ENCODE assay signal across 9 cellular contexts in the genomic region with DNA sequence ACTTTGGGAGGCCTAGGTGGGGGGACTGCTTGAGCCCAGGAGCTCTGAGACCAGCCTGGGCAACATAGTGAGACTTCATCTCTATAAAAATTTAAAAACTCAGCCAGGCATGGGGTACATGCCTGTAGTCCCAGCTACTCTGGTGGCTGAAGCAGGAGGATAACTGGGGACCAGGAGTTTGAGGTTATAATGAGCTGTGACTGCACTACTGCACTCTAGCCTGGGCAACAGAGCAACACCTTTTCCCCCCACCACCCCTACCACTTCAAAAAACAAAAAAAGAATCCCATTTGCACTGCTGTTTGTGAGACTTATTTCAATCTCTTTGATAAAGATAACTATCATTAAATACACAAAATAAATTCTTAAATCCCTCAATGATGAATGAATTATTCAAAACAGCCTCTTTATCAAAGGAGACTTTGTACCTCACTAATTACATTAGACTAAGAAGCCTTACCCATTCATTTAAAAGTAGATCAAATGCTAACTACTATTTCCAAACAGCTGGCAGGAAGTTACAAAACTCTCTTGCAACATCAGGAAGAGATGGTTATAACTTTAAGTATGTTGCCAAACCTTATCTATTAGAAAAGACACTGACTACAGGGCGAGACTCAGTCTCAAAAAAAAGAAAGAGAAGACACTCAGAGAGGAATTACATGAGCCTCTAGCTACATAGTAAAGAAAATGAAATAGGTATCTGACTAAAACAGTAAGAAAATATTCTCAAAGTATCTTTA. TPM values are rescaled to one million over a fixed set of nuclear protein-coding genes. Genes with fewer than 3 reads are reported as not detected.
DNase-seq lines count a peak whose midpoint lies in the region; TF ChIP-seq lines count a peak whose summit lies in the region.
"Had no signal": no experiment of that assay in that cellular context is flagged by ENCODE, and none has a peak within 500 bp of the region (broad histone marks: within the 10 kb centered on the region; RNA-seq: fewer than 3 reads in every experiment).

No MANE protein-coding gene starts in this region.

- H3K4me2 ChIP-seq in PC-9, result peak overlapping the region; percentile 23; the same call in 1 of the 2 replicates
- peak overlapping the region; percentile 42 for H3K4me2 ChIP-seq in fibroblast of lung (ENCODE audit: extremely low read depth, insufficient read depth, low read length)

- no peak overlapping the region for H3K4me3 ChIP-seq in PC-9
- H3K4me3 ChIP-seq in fibroblast of lung (replicated peaks in 1 of 4; ENCODE audit: control extremely low read depth in 1 of 4, insufficient read depth in 1 of 4, low read depth in 3 of 4, low read length in 4 of 4), result no peak overlapping the region
- no peak overlapping the region for H3K4me3 ChIP-seq in lower leg skin (ENCODE audit: low read depth, poor library complexity, severe bottlenecking)
- H3K4me3 ChIP-seq: colonic mucosa had no signal

- H3F3A ChIP-seq in PC-9 (ENCODE audit: insufficient read depth, low read depth), result peaks cover 4% of the 10 kb centered on the region; the same call in 1 of the 2 replicates

- H2AFZ ChIP-seq in PC-9 (no peak overlapping the region), fibroblast of lung (ENCODE audit: low read length) (no peak overlapping the region)

- 0 to 16% methylated on average over 1 of the region's 1 CpG for WGBS in lower leg skin, 2 donors

- TF ChIP-seq POLR2A in lower leg skin (IDR thresholded peaks at IDR 0.05), result no peak

- H4K20me1 ChIP-seq in PC-9 (ENCODE audit: insufficient read depth) (no peaks in the 10 kb centered on the region), fibroblast of lung (ENCODE audit: control insufficient read depth, extremely low read depth, insufficient read depth, low read length) (no peaks in the 10 kb centered on the region)

- CTCF ChIA-PET in PC-9 (lab: Charles Lee), result interaction anchor here (0.5 kb wide), 1 partner anchor 84 kb away, joined by 3 read pairs; no protein-coding TSS in a partner anchor

- no peaks in the 10 kb centered on the region for H3K27me3 ChIP-seq in PC-9 (ENCODE audit: insufficient read depth, low read depth)
- no peaks in the 10 kb centered on the region for H3K27me3 ChIP-seq in fibroblast of lung (ENCODE audit: control insufficient read depth, insufficient read depth, low read length)
- H3K27me3 ChIP-seq: colonic mucosa had no signal

- DNase-seq in GM04504 (ENCODE audit: low read depth) (peak; percentile 48), PC-9 (no peak), fibroblast of lung (ENCODE audit: low read depth in 2 of 2) (peak; percentile 53 to 87), renal cortical epithelial cell (ENCODE audit: low read depth) (peak; percentile 61), NCI-H2227 (lab: John Stamatoyannopoulos, UW; ENCODE audit: unreplicated experiment) (no peak), dedifferentiated amniotic fluid mesenchymal stem cell (ENCODE audit: extremely low spot score) (no peak), kidney tubule cell (ENCODE audit: low spot score) (no peak), lower leg skin (ENCODE audit: low spot score in 2 of 2) (no peak)

- no peaks in the 10 kb centered on the region; the same call in 1 of the 2 replicates for H3K9me3 ChIP-seq in PC-9 (ENCODE audit: insufficient read depth, low read depth)
- H3K9me3 ChIP-seq in fibroblast of lung (ENCODE audit: control insufficient read depth, insufficient read depth, low read depth, low read length), result no peaks in the 10 kb centered on the region
- H3K9me3 ChIP-seq: colonic mucosa had no signal

- H3K4me1 ChIP-seq in PC-9 (replicated peaks; ENCODE audit: insufficient read depth) (peaks cover 18% of the 10 kb centered on the region), fibroblast of lung (ENCODE audit: control insufficient read depth, extremely low read depth, insufficient read depth, low read length) (peaks cover 2% of the 10 kb centered on the region)
- H3K4me1 ChIP-seq: colonic mucosa had no signal

- H3K27ac ChIP-seq in PC-9, result 0 out of 2 replicates have a peak overlapping the region, but pooled peaks have one; percentile 14
- H3K27ac ChIP-seq in fibroblast of lung (ENCODE audit: insufficient read depth, low read length), result peak overlapping the region; percentile 49
- H3K27ac ChIP-seq: colonic mucosa had no signal

- no peak overlapping the region for H3K9ac ChIP-seq in fibroblast of lung (ENCODE audit: insufficient read depth, low read length)

- H3K9me2 ChIP-seq in PC-9 (ENCODE audit: insufficient read depth), result no peaks in the 10 kb centered on the region; the same call in 1 of the 2 replicates

- intact Hi-C loops in PC-9 (cut with micrococcal nuclease; ENCODE audit: unreplicated experiment) (no loop called here), lower leg skin (cut with DNase I; ENCODE audit: low total_unique reads) (no loop called here)

- no peaks in the 10 kb centered on the region for H3K36me3 ChIP-seq in PC-9 (ENCODE audit: low read depth)
- H3K36me3 ChIP-seq in fibroblast of lung (ENCODE audit: control insufficient read depth, insufficient read depth, low read length), result no peaks in the 10 kb centered on the region
- H3K36me3 ChIP-seq: colonic mucosa had no signal

- H3K79me2 ChIP-seq in PC-9 (ENCODE audit: low read depth) (peaks cover 31% of the 10 kb centered on the region; the same call in 1 of the 2 replicates), fibroblast of lung (ENCODE audit: control insufficient read depth, insufficient read depth, low read length) (peaks cover 64% of the 10 kb centered on the region)

- no peak for TF ChIP-seq CTCF in PC-9 (conservative IDR thresholded peaks at IDR 0.05)
- TF ChIP-seq CTCF in fibroblast of lung (conservative IDR thresholded peaks at IDR 0.05 in 1 of 2, IDR thresholded peaks at IDR 0.05 in 1 of 2; ENCODE audit: low read depth in 1 of 2, low read length in 2 of 2), result no peak
- no peak for TF ChIP-seq CTCF in lower leg skin (IDR thresholded peaks at IDR 0.05)

- POLR2A ChIA-PET in PC-9 (lab: Charles Lee; ENCODE audit: unreplicated experiment), result interaction anchor here (0.7 kb wide), 1 partner anchor 19 kb away, joined by 3 read pairs; no protein-coding TSS in a partner anchor

- no TSS peak for BruUV-seq in PC-9 (replicated peaks; lab: Mats Ljungman, UMichigan)

RNA-seq across cellular contexts. Expression of a gene that starts 14.7 kb away (rescaled TPM):
- total RNA-seq in PC-9 (2021) (15.2 and 19.8 TPM in 2 replicates), fibroblast of lung (38.3 and 44.4 TPM in 2 replicates), renal cortical epithelial cell (23.3 and 30.0 TPM in 2 replicates), lower leg skin (10 to 100 TPM; 20.3 to 29.1 (median 23.6) TPM)
- 30.0 and 37.2 TPM in 2 replicates for polyA plus RNA-seq in fibroblast of lung
- polyA plus RNA-seq in fibroblast of lung (2012), result 13.5 and 14.7 TPM in 2 replicates
- 1.9 and 2.8 TPM in 2 replicates for polyA minus RNA-seq in fibroblast of lung (ENCODE audit: low replicate concordance)

Comparison
In these comparisons a context has a peak if more than half of its experiments do, and no peak if none do; other contexts are left out.
1. DNase-seq: peak in GM04504 (single experiment), fibroblast of lung (2 of 2) and renal cortical epithelial cell (single experiment); none in PC-9 (0 of 2), NCI-H2227 (single experiment), dedifferentiated amniotic fluid mesenchymal stem cell (single experiment), kidney tubule cell (single experiment) and lower leg skin (0 of 2).